ENCODE assay signal across 13 cellular contexts in the genomic region with DNA sequence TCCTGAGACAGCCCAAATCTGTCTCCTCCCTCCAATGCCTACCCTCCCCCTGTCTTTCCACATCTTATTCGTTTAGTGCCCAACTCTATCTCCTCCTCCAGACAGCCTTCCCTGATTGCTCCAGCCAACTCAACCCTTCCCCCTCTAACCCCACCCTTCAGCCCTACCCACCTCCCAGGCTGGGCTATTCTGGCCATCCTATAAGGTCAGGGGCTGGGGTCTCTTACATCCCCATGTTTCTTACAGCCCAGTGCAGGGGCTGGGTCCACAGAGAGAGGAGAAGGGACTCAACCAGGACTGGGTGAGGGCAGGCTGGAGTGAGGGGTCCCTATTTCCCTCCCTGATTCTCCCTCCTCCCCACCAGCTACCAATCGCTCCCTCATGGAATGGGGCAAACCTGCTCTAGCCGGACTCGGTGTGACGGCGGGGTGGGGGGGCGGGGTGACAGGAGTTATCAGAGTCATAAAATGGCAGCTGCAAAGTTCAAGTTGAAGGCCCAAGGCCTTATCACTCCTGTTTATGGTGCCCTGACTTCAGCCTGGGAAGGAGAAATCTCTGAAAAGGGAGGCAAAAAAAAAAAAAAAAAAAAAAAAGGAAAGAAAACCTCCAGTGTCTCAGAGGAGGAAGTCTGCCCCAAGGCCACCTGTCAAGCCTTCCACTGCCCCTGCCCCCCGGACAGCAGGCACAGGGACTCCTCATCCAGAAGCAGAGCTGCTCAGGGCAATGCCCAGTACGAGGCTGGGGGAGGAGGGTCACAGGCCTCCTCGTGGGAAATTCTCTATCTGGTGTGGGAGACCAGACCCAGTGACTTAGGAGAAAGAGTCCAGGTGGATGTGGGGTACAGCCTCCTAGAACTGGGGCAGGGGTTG. TPM values are rescaled to one million over a fixed set of nuclear protein-coding genes. Genes with fewer than 3 reads are reported as not detected.
DNase-seq lines count a peak whose midpoint lies in the region; ATAC-seq and TF ChIP-seq lines count a peak whose summit lies in the region.
"Had no signal": no experiment of that assay in that cellular context is flagged by ENCODE, and none has a peak within 500 bp of the region (broad histone marks: within the 10 kb centered on the region; RNA-seq: fewer than 3 reads in every experiment).

No MANE protein-coding gene starts in this region.

- no peaks in the 10 kb centered on the region for H3K9me3 ChIP-seq in CD8-positive, alpha-beta T cell (ENCODE audit: low read length)
- H3K9me3 ChIP-seq in prostate gland (no peaks in the 10 kb centered on the region), gastroesophageal sphincter (no peaks in the 10 kb centered on the region)

- H3K9me3 Mint-ChIP-seq in CD8-positive, alpha-beta T cell = no peaks in the 10 kb centered on the region
- no peaks in the 10 kb centered on the region for H3K9me3 Mint-ChIP-seq in T-cell
- peaks cover 12% of the 10 kb centered on the region for H3K9me3 Mint-ChIP-seq in glutamatergic neuron (ENCODE audit: unreplicated experiment)

- no peak for ATAC-seq in CD8-positive, alpha-beta T cell
- no peak for ATAC-seq in T-cell (replicated peaks in 1 of 4)
- no peak for ATAC-seq in gastroesophageal sphincter
- no peak for ATAC-seq in HG03139 (IDR thresholded peaks at IDR 0.05; ENCODE audit: unreplicated experiment)

- H3K27me3 ChIP-seq in CD8-positive, alpha-beta T cell (ENCODE audit: insufficient read depth, low read length) = peaks cover 7% of the 10 kb centered on the region
- H3K27me3 ChIP-seq in prostate gland (replicated peaks; ENCODE audit: insufficient read depth) = no peaks in the 10 kb centered on the region
- H3K27me3 ChIP-seq in gastroesophageal sphincter = peaks cover 40% of the 10 kb centered on the region
- H3K27me3 ChIP-seq: brain microvascular endothelial cell had no signal

- DNase-seq in CD8-positive, alpha-beta T cell = peak in 1 of 7 experiments; percentile 47
- DNase-seq in T-cell = peak in 1 of 34 experiments; percentile 14
- DNase-seq in glutamatergic neuron = peak; percentile 7
- no peak for DNase-seq in prostate gland (ENCODE audit: low spot score)
- no peak for DNase-seq in NCI-H1417 treated with DMSO at 0.1 percent for 48 hours (lab: John Stamatoyannopoulos, UW)
- no peak for DNase-seq in NCI-H345 treated with DMSO at 0.1 percent for 48 hours (lab: John Stamatoyannopoulos, UW; ENCODE audit: unreplicated experiment)
- DNase-seq: brain microvascular endothelial cell, IMR-90, NCI-H1417, NCI-H526, T-helper 9 cell had no signal

- peaks cover 68% of the 10 kb centered on the region for H3K4me1 ChIP-seq in CD8-positive, alpha-beta T cell (ENCODE audit: insufficient read depth, low read length)
- peaks cover 9% of the 10 kb centered on the region for H3K4me1 ChIP-seq in prostate gland (replicated peaks)
- peaks cover 0 to 22% (median 11%) of the 10 kb centered on the region in 3 donors for H3K4me1 ChIP-seq in gastroesophageal sphincter

- 78% methylated on average over 10 of the region's 10 CpGs for WGBS in prostate gland
- WGBS in gastroesophageal sphincter (ENCODE audit: low coverage in 1 of 2), 2 donors = 43 to 47% methylated on average over 1 to 4 of the region's 10 CpGs

- peaks cover 7% of the 10 kb centered on the region for H3K36me3 Mint-ChIP-seq in CD8-positive, alpha-beta T cell
- no peaks in the 10 kb centered on the region for H3K36me3 Mint-ChIP-seq in T-cell
- no peaks in the 10 kb centered on the region for H3K36me3 Mint-ChIP-seq in glutamatergic neuron (ENCODE audit: unreplicated experiment)

- TF ChIP-seq POLR2A in prostate gland (IDR thresholded peaks at IDR 0.05) (no peak), gastroesophageal sphincter (IDR thresholded peaks at IDR 0.05) (no peak)

- peaks cover 16% of the 10 kb centered on the region for H3K27me3 Mint-ChIP-seq in CD8-positive, alpha-beta T cell (ENCODE audit: low read depth)
- H3K27me3 Mint-ChIP-seq in T-cell (peaks cover 8 to 18% of the 10 kb centered on the region in 2 donors), glutamatergic neuron (ENCODE audit: unreplicated experiment) (peaks cover 23% of the 10 kb centered on the region)

- H3K36me3 ChIP-seq in CD8-positive, alpha-beta T cell (ENCODE audit: insufficient read depth, low read length) = no peaks in the 10 kb centered on the region
- H3K36me3 ChIP-seq in prostate gland = no peaks in the 10 kb centered on the region
- H3K36me3 ChIP-seq in gastroesophageal sphincter = no peaks in the 10 kb centered on the region
- H3K36me3 ChIP-seq: brain microvascular endothelial cell had no signal

- no peak overlapping the region for H3K27ac ChIP-seq in CD8-positive, alpha-beta T cell (ENCODE audit: low read depth, low read length)
- H3K27ac ChIP-seq in prostate gland (peak overlapping the region; percentile 83 to 84), gastroesophageal sphincter (no peak overlapping the region)
- H3K27ac ChIP-seq: brain microvascular endothelial cell had no signal

- TF ChIP-seq EP300 in gastroesophageal sphincter (IDR thresholded peaks at IDR 0.05) = no peak

- H3K27ac Mint-ChIP-seq in CD8-positive, alpha-beta T cell = peak overlapping the region; percentile 52
- H3K27ac Mint-ChIP-seq in T-cell (peak overlapping the region; percentile 89 to 91), glutamatergic neuron (ENCODE audit: unreplicated experiment) (no peak overlapping the region)

- peak overlapping the region; percentile 90 for H3K4me3 Mint-ChIP-seq in CD8-positive, alpha-beta T cell
- H3K4me3 Mint-ChIP-seq in T-cell (peak overlapping the region; percentile 86 to 92 (median 86)), glutamatergic neuron (ENCODE audit: unreplicated experiment) (no peak overlapping the region)

- POLR2A ChIA-PET in CD8-positive, alpha-beta T cell (lab: Charles Lee) = interaction anchor here (3.7 kb wide), 1 partner anchor 33 kb away, joined by 20 read pairs; no protein-coding TSS in a partner anchor
- POLR2A ChIA-PET in T-cell (lab: Charles Lee) = interaction anchor here in 1 of 2 donors (0.5 kb wide), 1 partner anchor 870 kb away, joined by 3 read pairs; no protein-coding TSS in a partner anchor

- TF ChIP-seq CTCF in CD8-positive, alpha-beta T cell (IDR thresholded peaks at IDR 0.05) = no peak
- TF ChIP-seq CTCF in glutamatergic neuron (IDR thresholded peaks at IDR 0.05; ENCODE audit: partially characterized antibody, unreplicated experiment) (no peak), prostate gland (IDR thresholded peaks at IDR 0.05) (no peak), gastroesophageal sphincter (IDR thresholded peaks at IDR 0.05) (no peak)

- H3K4me3 ChIP-seq in CD8-positive, alpha-beta T cell (ENCODE audit: low read depth, low read length) = no peak overlapping the region
- H3K4me3 ChIP-seq in prostate gland = no peak overlapping the region
- no peak overlapping the region for H3K4me3 ChIP-seq in gastroesophageal sphincter

- intact Hi-C loops in CD8-positive, alpha-beta T cell (cut with DNase I, micrococcal nuclease) = loop anchor here (5.0 to 10.0 kb wide), 7 partner anchors 98 to 1833 kb away; a partner anchor contains a TSS
- intact Hi-C loops in prostate gland (cut with DNase I) = loop anchor here (5.0 kb wide), 4 partner anchors 43 to 373 kb away; a partner anchor contains a TSS

- CTCF ChIA-PET in CD8-positive, alpha-beta T cell (lab: Charles Lee) = interaction anchor here (1.3 to 15.6 kb wide), 2 partner anchors 9 to 38 kb away, joined by 3 to 556 read pairs; no protein-coding TSS in a partner anchor
- CTCF ChIA-PET in T-cell (lab: Charles Lee) = interaction anchor here (0.7 to 4.2 kb wide), 2 partner anchors 32 to 46 kb away, joined by 9 to 25 read pairs; no protein-coding TSS in a partner anchor

- H3K4me1 Mint-ChIP-seq in CD8-positive, alpha-beta T cell (ENCODE audit: low read depth) = peaks cover 65% of the 10 kb centered on the region
- H3K4me1 Mint-ChIP-seq in T-cell = peaks cover 60 to 86% (median 72%) of the 10 kb centered on the region in 3 donors
- peaks cover 6% of the 10 kb centered on the region for H3K4me1 Mint-ChIP-seq in glutamatergic neuron (ENCODE audit: low read depth, unreplicated experiment)

RNA-seq across cellular contexts. Expression of a gene that starts 2.1 kb away (rescaled TPM):
- total RNA-seq in CD8-positive, alpha-beta T cell = 10 to 100 TPM; 31.2 to 34.3 TPM
- 10 to 100 TPM; 68.0 to 92.4 (median 76.1) TPM for total RNA-seq in T-cell
- not detected for total RNA-seq in glutamatergic neuron (ENCODE audit: unreplicated experiment)
- 100 to 1,000 TPM in 1 of 2 donors, 10 to 100 TPM in 1; 98.5 to 226 TPM for total RNA-seq in prostate gland
- total RNA-seq in gastroesophageal sphincter = 1 to 10 TPM; 3.8 to 9.5 (median 5.9) TPM
- total RNA-seq: IMR-90 had no signal

Comparison
In these comparisons a context has a peak if more than half of its experiments do, and no peak if none do; other contexts are left out.
1. H3K27ac ChIP-seq: peak in prostate gland (2 of 2); none in CD8-positive, alpha-beta T cell (single experiment) and gastroesophageal sphincter (0 of 4).